8 cellular contexts compared by ENCODE assay signal in the genomic region with DNA sequence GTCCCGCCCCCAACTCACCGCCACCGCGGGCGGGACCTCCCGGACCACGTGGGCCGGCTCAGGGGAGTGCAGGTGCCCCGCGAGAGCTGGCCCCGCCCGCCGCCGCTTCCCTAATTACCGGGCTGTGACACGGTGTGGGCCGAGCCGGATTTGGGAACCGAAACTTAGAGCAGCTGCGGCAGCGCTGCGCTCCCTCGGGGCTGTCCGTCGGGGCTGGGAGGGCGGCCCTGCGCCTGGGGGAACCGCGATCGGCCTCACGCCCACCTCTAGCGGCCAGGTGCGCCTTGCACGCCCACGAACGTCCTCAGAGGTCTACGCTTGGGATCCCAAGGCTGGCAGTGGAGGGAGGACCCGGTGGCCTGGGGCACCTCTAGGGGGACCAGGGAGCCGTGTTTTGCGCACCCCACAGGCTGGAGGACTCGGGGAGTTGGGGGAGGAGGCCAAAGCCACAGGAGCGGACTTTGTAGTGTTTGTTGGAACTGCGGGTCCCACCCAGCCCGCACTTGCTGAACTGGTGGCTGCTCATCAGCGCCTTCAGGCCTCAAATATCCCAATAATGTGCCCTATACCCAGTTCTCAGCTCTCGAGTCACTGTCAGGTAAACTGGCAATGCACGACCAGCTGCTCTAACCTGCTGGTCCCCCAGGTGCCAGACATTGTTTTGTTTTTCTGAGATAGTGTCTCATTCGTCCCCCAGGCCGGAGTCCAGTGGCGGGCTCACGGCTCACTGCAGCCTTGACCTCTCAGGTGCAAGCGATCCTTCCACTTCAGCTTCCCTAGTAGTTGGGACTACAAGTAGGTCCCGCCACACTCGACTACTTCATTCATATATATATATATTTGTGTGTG. TPM values are rescaled to one million over a fixed set of nuclear protein-coding genes. Genes with fewer than 3 reads are reported as not detected.
DNase-seq lines count a peak whose midpoint lies in the region; ATAC-seq, FAIRE-seq and TF ChIP-seq lines count a peak whose summit lies in the region.

No MANE protein-coding gene starts in this region.

- H3K4me3 ChIP-seq in heart left ventricle (peak overlapping the region; percentile 27 to 92 (median 82)), rectal smooth muscle tissue (ENCODE audit: low read length) (peak overlapping the region; percentile 49), aorta (ENCODE audit: low read length in 2 of 2) (peak overlapping the region; percentile 53 to 83)

- FAIRE-seq in D721Med (lab: Jason Lieb, UNC), result no peak

- H3K27me3 ChIP-seq in heart left ventricle (no peaks in the 10 kb centered on the region), rectal smooth muscle tissue (ENCODE audit: control insufficient read depth, insufficient read depth, low read length) (no peaks in the 10 kb centered on the region), aorta (ENCODE audit: control insufficient read depth in 1 of 2, insufficient read depth in 2 of 2, low read length in 1 of 2) (no peaks in the 10 kb centered on the region)

- no peaks in the 10 kb centered on the region for H3K36me3 ChIP-seq in heart left ventricle
- no peaks in the 10 kb centered on the region for H3K36me3 ChIP-seq in rectal smooth muscle tissue (ENCODE audit: control insufficient read depth, insufficient read depth, low read length)
- H3K36me3 ChIP-seq in aorta (ENCODE audit: control insufficient read depth in 1 of 2, insufficient read depth in 2 of 2, low read length in 1 of 2), result no peaks in the 10 kb centered on the region

- no peak for TF ChIP-seq POLR2A in heart left ventricle (IDR thresholded peaks at IDR 0.05)

- peak overlapping the region; percentile 42 for H3K9ac ChIP-seq in rectal smooth muscle tissue (ENCODE audit: low read length)

- H3K27ac ChIP-seq in heart left ventricle, result peak overlapping the region in 11 of 12 donors; percentile 74 to 96 (median 92)
- peak overlapping the region; percentile 33 for H3K27ac ChIP-seq in rectal smooth muscle tissue (ENCODE audit: low read depth, low read length)
- H3K27ac ChIP-seq in aorta (ENCODE audit: low read depth in 1 of 2, low read length in 2 of 2), result no peak overlapping the region

- ATAC-seq in GM19452 (IDR thresholded peaks at IDR 0.05; ENCODE audit: unreplicated experiment) (peak; percentile 59), HG03571 (IDR thresholded peaks at IDR 0.05; ENCODE audit: unreplicated experiment) (peak; percentile 57), heart left ventricle (peak in 3 of 4 donors; percentile 29 to 48 (median 34)), aorta (ENCODE audit: low FRiP score) (peak; percentile 28)

- DNase-seq in D721Med (ENCODE audit: insufficient read length, low spot score), result no peak
- peak; percentile 99 for DNase-seq in RPMI8226
- peak; percentile 54 for DNase-seq in activated gamma-delta T cell treated with anti-CD3 and anti-CD28 coated beads, Interleukin-2, amount 50 U/mL, for 16 hours (ENCODE audit: low read depth)
- peak; percentile 72 to 91 (median 79) for DNase-seq in heart left ventricle
- DNase-seq in aorta, result peak; percentile 90 to 91

- TF ChIP-seq CTCF in D721Med (IDR thresholded peaks at IDR 0.05; ENCODE audit: insufficient read depth, missing control alignments), result peak; percentile 1
- peak in 1 of 12 donors; percentile 17 for TF ChIP-seq CTCF in heart left ventricle (IDR thresholded peaks at IDR 0.05)

- H3K9me3 ChIP-seq in heart left ventricle (no peaks in the 10 kb centered on the region), aorta (ENCODE audit: control insufficient read depth, low read length) (no peaks in the 10 kb centered on the region)

- intact Hi-C loops in heart left ventricle (cut with DNase I) (loop anchor here in 7 of 10 donors (2.0 to 10.0 kb wide), 5 partner anchors 112 to 128 kb away; a partner anchor contains a TSS), aorta (cut with DNase I) (no loop called here)

- WGBS in heart left ventricle, 4 donors, result 20 to 51% (median 29%) methylated on average over 21 to 54 of the region's 54 CpGs
- 19 to 21% methylated on average over 47 to 54 of the region's 54 CpGs for WGBS in aorta, 2 donors

- H3K4me1 ChIP-seq in heart left ventricle (peaks cover 10 to 91% (median 69%) of the 10 kb centered on the region in 12 donors), rectal smooth muscle tissue (ENCODE audit: control insufficient read depth, insufficient read depth, low read length) (peaks cover 13% of the 10 kb centered on the region), aorta (ENCODE audit: control insufficient read depth in 1 of 2, insufficient read depth in 2 of 2, low read length in 2 of 2) (peaks cover 0 to 3% of the 10 kb centered on the region in 2 donors)

RNA-seq across cellular contexts. Expression of a gene that starts 0.8 kb away (rescaled TPM):
- 10 to 100 TPM; 17.7 to 45.2 (median 23.3) TPM for total RNA-seq in heart left ventricle
- 10 to 100 TPM; 20.4 to 26.4 TPM for polyA plus RNA-seq in heart left ventricle
- 10 to 100 TPM; 76.0 to 79.2 TPM for total RNA-seq in aorta
- 10 to 100 TPM; 66.0 to 87.7 TPM for polyA plus RNA-seq in aorta

RNA-seq across cellular contexts. Expression of a gene that starts 54.9 kb away (rescaled TPM):
- total RNA-seq in heart left ventricle, result 10 to 100 TPM in 7 of 9 donors, 1 to 10 TPM in 2; 4.2 to 25.5 (median 16.7) TPM
- polyA plus RNA-seq in heart left ventricle, result 10 to 100 TPM; 10.8 to 30.1 TPM
- total RNA-seq in aorta, result 10 to 100 TPM; 52.7 to 53.1 TPM
- 10 to 100 TPM; 26.3 to 56.3 TPM for polyA plus RNA-seq in aorta

Comparison
In these comparisons a context has a peak if more than half of its experiments do, and no peak if none do; other contexts are left out.
1. H3K27ac ChIP-seq: peak in heart left ventricle (11 of 12) and rectal smooth muscle tissue (single experiment); none in aorta (0 of 2).
2. intact Hi-C loops: an anchor here in heart left ventricle (2.0 to 10.0 kb wide); none called in aorta.
3. Peak in every context shown above with its lines, with median percentiles within 50 percentile points of each other: ATAC-seq and H3K4me3 ChIP-seq.